ENCODE assay signal across 18 cellular contexts in the genomic region with DNA sequence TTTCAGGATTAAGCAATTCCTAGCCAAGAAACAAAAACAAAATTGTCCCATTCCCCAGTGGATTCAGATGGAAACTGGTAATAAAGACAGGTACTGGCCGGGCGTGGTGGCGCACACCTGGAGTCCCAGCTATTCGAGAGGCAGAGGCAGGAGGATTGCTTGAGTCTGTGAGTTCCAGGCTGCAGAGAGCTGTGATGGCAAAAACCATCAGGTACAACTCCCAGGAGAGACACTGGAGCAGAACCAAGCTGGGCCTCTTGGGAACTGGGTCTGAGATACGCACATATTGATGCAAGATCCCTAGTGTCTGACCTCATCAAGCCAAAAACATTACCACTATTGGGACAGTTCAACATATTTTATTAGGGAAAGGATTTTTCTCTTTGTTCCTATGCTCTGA.
DNase-seq lines count a peak whose midpoint lies in the region; ATAC-seq, FAIRE-seq and TF ChIP-seq lines count a peak whose summit lies in the region.
"Had no signal": no experiment of that assay in that cellular context is flagged by ENCODE, and none has a peak within 500 bp of the region (broad histone marks: within the 10 kb centered on the region; RNA-seq: fewer than 3 reads in every experiment).

No MANE protein-coding gene starts in this region.

- DNase-seq in T-helper 17 cell (no peak), chondrocyte (ENCODE audit: low spot score) (peak; percentile 50), kidney (peak; percentile 48), stomach (peak; percentile 8), RKO (ENCODE audit: low spot score) (no peak), Caco-2 (no peak), GM20000 (ENCODE audit: low spot score) (no peak)
- DNase-seq: C1 segment of cervical spinal cord; CD4-positive, alpha-beta T cell; COR-L47; DMS53; GF-D8 had no signal

- H3K9me3 Mint-ChIP-seq in chondrocyte (ENCODE audit: low read depth), result no peaks in the 10 kb centered on the region
- no peaks in the 10 kb centered on the region for H3K9me3 Mint-ChIP-seq in Caco-2 (ENCODE audit: unreplicated experiment)
- H3K9me3 Mint-ChIP-seq: CD4-positive, alpha-beta T cell had no signal

- H3K9ac ChIP-seq in kidney (ENCODE audit: low read length in 2 of 2), result no peak overlapping the region

- BruUV-seq in Caco-2 (replicated peaks; lab: Mats Ljungman, UMichigan), result no TSS peak

- intact Hi-C loops in kidney (cut with DNase I), result no loop called here
- intact Hi-C loops in stomach (cut with DNase I; ENCODE audit: low total_unique reads), result no loop called here
- intact Hi-C loops in Caco-2 (cut with micrococcal nuclease; ENCODE audit: unreplicated experiment), result no loop called here

- no peaks in the 10 kb centered on the region for H3K9me3 ChIP-seq in T-helper 17 cell (ENCODE audit: control insufficient read depth, low read length, poor library complexity, severe bottlenecking)
- no peaks in the 10 kb centered on the region for H3K9me3 ChIP-seq in kidney (ENCODE audit: control insufficient read depth in 1 of 2, low read length in 2 of 2)
- H3K9me3 ChIP-seq in stomach, result no peaks in the 10 kb centered on the region
- H3K9me3 ChIP-seq in Caco-2, result no peaks in the 10 kb centered on the region
- H3K9me3 ChIP-seq: HAP-1 had no signal

- CTCF ChIA-PET in Caco-2 (lab: Charles Lee), result interaction anchor here (0.5 to 0.9 kb wide), 2 partner anchors 14 to 1269 kb away, joined by 3 to 4 read pairs; partner anchors contain the start of gene DPY19L1

- H3K36me3 Mint-ChIP-seq in T-helper 17 cell (ENCODE audit: low read depth), result peaks cover 2% of the 10 kb centered on the region
- H3K36me3 Mint-ChIP-seq in chondrocyte (ENCODE audit: low read depth), result no peaks in the 10 kb centered on the region
- H3K36me3 Mint-ChIP-seq in Caco-2 (ENCODE audit: insufficient read depth, unreplicated experiment), result no peaks in the 10 kb centered on the region

- H3K27me3 ChIP-seq in stomach, result no peaks in the 10 kb centered on the region
- H3K27me3 ChIP-seq in Caco-2 (replicated peaks; ENCODE audit: control insufficient read depth, insufficient read depth, low read length), result no peaks in the 10 kb centered on the region

- no peak overlapping the region for H3K4me3 Mint-ChIP-seq in T-helper 17 cell
- H3K4me3 Mint-ChIP-seq in chondrocyte (ENCODE audit: unreplicated experiment), result no peak overlapping the region
- H3K4me3 Mint-ChIP-seq in Caco-2 (ENCODE audit: unreplicated experiment), result no peak overlapping the region
- H3K4me3 Mint-ChIP-seq: B cell; CD4-positive, alpha-beta T cell had no signal

- H3K4me3 ChIP-seq in kidney (ENCODE audit: low read length in 2 of 2), result no peak overlapping the region
- H3K4me3 ChIP-seq in stomach, result no peak overlapping the region
- no peak overlapping the region for H3K4me3 ChIP-seq in Caco-2 (ENCODE audit: low read depth, low read length)
- H3K4me3 ChIP-seq: HAP-1 had no signal

- TF ChIP-seq CTCF in chondrocyte (IDR thresholded peaks at IDR 0.05) (no peak), kidney (IDR thresholded peaks at IDR 0.05; ENCODE audit: borderline replicate concordance, extremely low read depth, insufficient read depth) (no peak), stomach (IDR thresholded peaks at IDR 0.05) (no peak), Caco-2 (IDR thresholded peaks at IDR 0.05; ENCODE audit: insufficient read depth in 1 of 2, low read depth in 1 of 2, low read length in 1 of 2, severe bottlenecking in 1 of 2, unreplicated experiment in 1 of 2) (no peak), GM20000 (IDR thresholded peaks at IDR 0.05; ENCODE audit: extremely low read depth, missing control alignments) (no peak)

- ATAC-seq in T-helper 17 cell (no peak), HG02840 (IDR thresholded peaks at IDR 0.05; ENCODE audit: low FRiP score, unreplicated experiment) (no peak)

- TF ChIP-seq EP300 in stomach (IDR thresholded peaks at IDR 0.05), result no peak

- H3K4me1 ChIP-seq in kidney (ENCODE audit: control insufficient read depth in 1 of 2, insufficient read depth in 1 of 2, low read depth in 1 of 2, low read length in 2 of 2) (peaks cover 9% of the 10 kb centered on the region in 2 donors), stomach (peaks cover 21 to 47% (median 36%) of the 10 kb centered on the region in 4 donors), Caco-2 (no peaks in the 10 kb centered on the region)
- H3K4me1 ChIP-seq: HAP-1 had no signal

- POLR2A ChIA-PET in Caco-2 (lab: Charles Lee), result no interaction called here

- no peak for FAIRE-seq in kidney (lab: Jason Lieb, UNC)
- FAIRE-seq: A204.1, GM19239, H1 had no signal

- no peaks in the 10 kb centered on the region for H3K27me3 Mint-ChIP-seq in T-helper 17 cell
- no peaks in the 10 kb centered on the region for H3K27me3 Mint-ChIP-seq in chondrocyte (ENCODE audit: low read depth)
- no peaks in the 10 kb centered on the region for H3K27me3 Mint-ChIP-seq in Caco-2 (ENCODE audit: insufficient read depth, unreplicated experiment)
- H3K27me3 Mint-ChIP-seq: B cell; CD4-positive, alpha-beta T cell had no signal

- TF ChIP-seq POLR2A in stomach (IDR thresholded peaks at IDR 0.05), result no peak

- no peaks in the 10 kb centered on the region for H3K36me3 ChIP-seq in kidney (ENCODE audit: control insufficient read depth in 1 of 2, insufficient read depth in 2 of 2, low read length in 2 of 2)
- no peaks in the 10 kb centered on the region for H3K36me3 ChIP-seq in stomach
- no peaks in the 10 kb centered on the region for H3K36me3 ChIP-seq in Caco-2 (ENCODE audit: control insufficient read depth, insufficient read depth, low read length)
- H3K36me3 ChIP-seq: HAP-1 had no signal

- H3K27ac Mint-ChIP-seq in T-helper 17 cell (peak overlapping the region; percentile 8), chondrocyte (ENCODE audit: unreplicated experiment) (no peak overlapping the region), Caco-2 (ENCODE audit: unreplicated experiment) (no peak overlapping the region)
- H3K27ac Mint-ChIP-seq: B cell; CD4-positive, alpha-beta T cell had no signal

- H3K27ac ChIP-seq in kidney (ENCODE audit: low read depth in 2 of 2, low read length in 2 of 2), result no peak overlapping the region
- no peak overlapping the region for H3K27ac ChIP-seq in stomach

- H3K4me1 Mint-ChIP-seq in T-helper 17 cell (peaks cover 5% of the 10 kb centered on the region), chondrocyte (ENCODE audit: low read depth) (peaks cover 51% of the 10 kb centered on the region), Caco-2 (ENCODE audit: low read depth, unreplicated experiment) (peaks cover 6% of the 10 kb centered on the region)
- H3K4me1 Mint-ChIP-seq: B cell had no signal

- whole genome bisulfite sequencing in stomach, 5 donors, result 97 to 99% (median 98%) methylated on average over 5 of the region's 5 CpGs

Comparison
In these comparisons a context has a peak if more than half of its experiments do, and no peak if none do; other contexts are left out.
1. DNase-seq: peak in chondrocyte (single experiment), kidney (single experiment) and stomach (single experiment); none in T-helper 17 cell (0 of 3), RKO (single experiment), Caco-2 (0 of 2) and GM20000 (single experiment).